In genomic region chr16:66619534-66620418, GRCh38 we compare ENCODE assay signal across 1 cellular context.
TF ChIP-seq lines count a peak whose summit lies in the region.

No MANE protein-coding gene starts in this region.

TF ChIP-seq in WTC11, 78 proteins besides CTCF, POLR2A, EP300 and RAD21 (continued from another document):
- TF ChIP-seq, protein P1, sequence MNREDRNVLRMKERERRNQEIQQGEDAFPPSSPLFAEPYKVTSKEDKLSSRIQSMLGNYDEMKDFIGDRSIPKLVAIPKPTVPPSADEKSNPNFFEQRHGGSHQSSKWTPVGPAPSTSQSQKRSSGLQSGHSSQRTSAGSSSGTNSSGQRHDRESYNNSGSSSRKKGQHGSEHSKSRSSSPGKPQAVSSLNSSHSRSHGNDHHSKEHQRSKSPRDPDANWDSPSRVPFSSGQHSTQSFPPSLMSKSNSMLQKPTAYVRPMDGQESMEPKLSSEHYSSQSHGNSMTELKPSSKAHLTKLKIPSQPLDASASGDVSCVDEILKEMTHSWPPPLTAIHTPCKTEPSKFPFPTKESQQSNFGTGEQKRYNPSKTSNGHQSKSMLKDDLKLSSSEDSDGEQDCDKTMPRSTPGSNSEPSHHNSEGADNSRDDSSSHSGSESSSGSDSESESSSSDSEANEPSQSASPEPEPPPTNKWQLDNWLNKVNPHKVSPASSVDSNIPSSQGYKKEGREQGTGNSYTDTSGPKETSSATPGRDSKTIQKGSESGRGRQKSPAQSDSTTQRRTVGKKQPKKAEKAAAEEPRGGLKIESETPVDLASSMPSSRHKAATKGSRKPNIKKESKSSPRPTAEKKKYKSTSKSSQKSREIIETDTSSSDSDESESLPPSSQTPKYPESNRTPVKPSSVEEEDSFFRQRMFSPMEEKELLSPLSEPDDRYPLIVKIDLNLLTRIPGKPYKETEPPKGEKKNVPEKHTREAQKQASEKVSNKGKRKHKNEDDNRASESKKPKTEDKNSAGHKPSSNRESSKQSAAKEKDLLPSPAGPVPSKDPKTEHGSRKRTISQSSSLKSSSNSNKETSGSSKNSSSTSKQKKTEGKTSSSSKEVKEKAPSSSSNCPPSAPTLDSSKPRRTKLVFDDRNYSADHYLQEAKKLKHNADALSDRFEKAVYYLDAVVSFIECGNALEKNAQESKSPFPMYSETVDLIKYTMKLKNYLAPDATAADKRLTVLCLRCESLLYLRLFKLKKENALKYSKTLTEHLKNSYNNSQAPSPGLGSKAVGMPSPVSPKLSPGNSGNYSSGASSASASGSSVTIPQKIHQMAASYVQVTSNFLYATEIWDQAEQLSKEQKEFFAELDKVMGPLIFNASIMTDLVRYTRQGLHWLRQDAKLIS (CRISPR knock-in tag; IDR thresholded peaks at IDR 0.05; ENCODE audit: borderline replicate concordance) = no peak
- TF ChIP-seq SMAD4 (CRISPR knock-in tag; IDR thresholded peaks at IDR 0.05) (no peak), IRF2 (CRISPR knock-in tag; IDR thresholded peaks at IDR 0.05; ENCODE audit: borderline replicate concordance, low read depth) (no peak), TCF7 (CRISPR knock-in tag; IDR thresholded peaks at IDR 0.05; ENCODE audit: low read depth) (no peak), ZNF416 (CRISPR knock-in tag; IDR thresholded peaks at IDR 0.05) (no peak), SMAD3 (CRISPR knock-in tag; IDR thresholded peaks at IDR 0.05; ENCODE audit: borderline replicate concordance) (no peak)
